Comparison of ENCODE assay signal across 20 cellular contexts in the genomic region with DNA sequence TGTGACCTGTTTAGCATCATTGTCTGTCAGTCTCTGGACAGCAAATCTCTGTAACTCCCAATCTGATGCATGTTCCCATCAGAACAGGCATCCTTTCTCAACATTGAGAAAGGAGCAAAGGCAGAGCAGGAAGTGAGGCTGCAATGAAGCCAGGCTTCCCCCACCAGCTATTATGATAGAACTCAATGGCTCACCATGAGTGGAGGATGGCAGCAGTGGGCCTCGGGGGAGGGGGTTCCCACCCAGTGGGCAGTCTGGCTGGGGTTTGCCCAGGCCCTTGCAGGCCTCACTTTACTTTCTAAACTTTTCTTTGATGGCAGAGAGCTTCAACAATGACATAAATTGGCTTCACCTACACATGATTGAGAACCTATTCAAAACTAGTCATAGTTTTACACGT.
A peak's percentile ranks its signal among the peaks of the same experiment; 100 is the strongest.
DNase-seq lines count a peak whose midpoint lies in the region; ATAC-seq and TF ChIP-seq lines count a peak whose summit lies in the region.
"Had no signal": no experiment of that assay in that cellular context is flagged by ENCODE, and none has a peak within 500 bp of the region (broad histone marks: within the 10 kb centered on the region; RNA-seq: fewer than 3 reads in every experiment).

No MANE protein-coding gene starts in this region.

- H3K4me3 ChIP-seq in OCI-LY1 (ENCODE audit: low read depth, low read length, poor library complexity, severe bottlenecking), result no peak overlapping the region
- H3K4me3 ChIP-seq: GM23248, HAP-1, K562 had no signal

- H3K9ac ChIP-seq in OCI-LY1 (ENCODE audit: low read length), result peak overlapping the region; percentile 48
- H3K9ac ChIP-seq: GM23248 had no signal

- peak overlapping the region; percentile 70 for H3K27ac Mint-ChIP-seq in activated T-cell treated with anti-CD3 and anti-CD28 coated beads, Interleukin-2, amount 50 U/mL, for 24 hours
- peak overlapping the region; percentile 20 for H3K27ac Mint-ChIP-seq in activated T-helper 1 cell treated with anti-CD3 and anti-CD28 coated beads, Interleukin-12 subunit alpha, Interleukin-12 subunit beta, Interleukin-2, Interleukin-4 antibody, amounts not matched to agents 30 ng/mL and 10 ng/mL and 1 ng/mL, durations not matched to agents 14 hours and 24 hours and 36 hours

- no peaks in the 10 kb centered on the region for H3K36me3 ChIP-seq in OCI-LY1 (ENCODE audit: insufficient read depth, low read length)
- H3K36me3 ChIP-seq: HAP-1 had no signal

- intact Hi-C loops in activated T-helper 1 cell treated with anti-CD3 and anti-CD28 coated beads, Interleukin-12 subunit alpha, Interleukin-12 subunit beta, Interleukin-2, Interleukin-4 antibody, amounts not matched to agents 30 ng/mL and 10 ng/mL and 1 ng/mL, durations not matched to agents 14 hours and 24 hours and 36 hours (cut with micrococcal nuclease), result loop anchor here (2.0 kb wide), 1 partner anchor 16 kb away; no protein-coding TSS in a partner anchor
- intact Hi-C loops in left colon (cut with DNase I, micrococcal nuclease), result no loop called here

- H3K4me1 Mint-ChIP-seq in activated T-cell treated with anti-CD3 and anti-CD28 coated beads, Interleukin-2, amount 50 U/mL, for 24 hours (ENCODE audit: low read depth), result peaks cover 66% of the 10 kb centered on the region
- H3K4me1 Mint-ChIP-seq in activated T-cell treated with anti-CD3 and anti-CD28 coated beads, Interleukin-2, amount 50 U/mL, for 4 hours (ENCODE audit: low read depth), result peaks cover 45% of the 10 kb centered on the region
- H3K4me1 Mint-ChIP-seq in activated T-helper 1 cell treated with anti-CD3 and anti-CD28 coated beads, Interleukin-12 subunit alpha, Interleukin-12 subunit beta, Interleukin-2, Interleukin-4 antibody, amounts not matched to agents 30 ng/mL and 10 ng/mL and 1 ng/mL, durations not matched to agents 14 hours and 24 hours and 36 hours (ENCODE audit: low read depth), result peaks cover 63% of the 10 kb centered on the region

- no peaks in the 10 kb centered on the region for H3K9me3 Mint-ChIP-seq in activated T-cell treated with anti-CD3 and anti-CD28 coated beads, Interleukin-2, amount 50 U/mL, for 24 hours
- no peaks in the 10 kb centered on the region for H3K9me3 Mint-ChIP-seq in activated T-cell treated with anti-CD3 and anti-CD28 coated beads, Interleukin-2, amount 50 U/mL, for 4 hours
- H3K9me3 Mint-ChIP-seq in activated T-helper 1 cell treated with anti-CD3 and anti-CD28 coated beads, Interleukin-12 subunit alpha, Interleukin-12 subunit beta, Interleukin-2, Interleukin-4 antibody, amounts not matched to agents 30 ng/mL and 10 ng/mL and 1 ng/mL, durations not matched to agents 14 hours and 24 hours and 36 hours, result no peaks in the 10 kb centered on the region

- no peaks in the 10 kb centered on the region for H3K9me3 ChIP-seq in OCI-LY1 (ENCODE audit: low read length)
- H3K9me3 ChIP-seq: HAP-1 had no signal

- H3K36me3 Mint-ChIP-seq in activated T-cell treated with anti-CD3 and anti-CD28 coated beads, Interleukin-2, amount 50 U/mL, for 24 hours (ENCODE audit: low read depth), result no peaks in the 10 kb centered on the region
- no peaks in the 10 kb centered on the region for H3K36me3 Mint-ChIP-seq in activated T-cell treated with anti-CD3 and anti-CD28 coated beads, Interleukin-2, amount 50 U/mL, for 4 hours (ENCODE audit: insufficient read depth)
- H3K36me3 Mint-ChIP-seq in activated T-helper 1 cell treated with anti-CD3 and anti-CD28 coated beads, Interleukin-12 subunit alpha, Interleukin-12 subunit beta, Interleukin-2, Interleukin-4 antibody, amounts not matched to agents 30 ng/mL and 10 ng/mL and 1 ng/mL, durations not matched to agents 14 hours and 24 hours and 36 hours (ENCODE audit: low read depth), result peaks cover 2% of the 10 kb centered on the region
- H3K36me3 Mint-ChIP-seq: CD4-positive, CD25-positive, alpha-beta regulatory T cell had no signal

- H3K27me3 ChIP-seq in OCI-LY1 (ENCODE audit: insufficient read depth, low read length), result no peaks in the 10 kb centered on the region

- H3K79me2 ChIP-seq in OCI-LY1 (ENCODE audit: insufficient read depth, low read length), result no peaks in the 10 kb centered on the region

- DNase-seq in activated T-cell treated with anti-CD3 and anti-CD28 coated beads, Interleukin-2, amount 50 U/mL, for 24 hours, result no peak
- no peak for DNase-seq in activated T-cell treated with anti-CD3 and anti-CD28 coated beads, Interleukin-2, amount 50 U/mL, for 4 hours
- no peak for DNase-seq in activated T-helper 1 cell treated with anti-CD3 and anti-CD28 coated beads, Interleukin-12 subunit alpha, Interleukin-12 subunit beta, Interleukin-2, Interleukin-4 antibody, amounts not matched to agents 30 ng/mL and 10 ng/mL and 1 ng/mL, durations not matched to agents 14 hours and 24 hours and 36 hours (ENCODE audit: low spot score)
- DNase-seq in left lobe of liver (ENCODE audit: low spot score) (peak; percentile 26), HuH-7 (ENCODE audit: low spot score) (no peak), left colon (no peak)
- DNase-seq: CD4-positive, CD25-positive, alpha-beta regulatory T cell; COR-L47; DND-41; GM23248; MM.1S; NCI-H1048; NCI-H1417 treated with DMSO at 0.1 percent for 48 hours; NCI-H187; NCI-H446; PC-3; Right ventricle myocardium superior had no signal

- TF ChIP-seq CTCF in OCI-LY1 (IDR thresholded peaks at IDR 0.05; ENCODE audit: low read length), result no peak

- no peak overlapping the region for H3K4me3 Mint-ChIP-seq in activated T-cell treated with anti-CD3 and anti-CD28 coated beads, Interleukin-2, amount 50 U/mL, for 24 hours
- H3K4me3 Mint-ChIP-seq in activated T-cell treated with anti-CD3 and anti-CD28 coated beads, Interleukin-2, amount 50 U/mL, for 4 hours, result no peak overlapping the region
- H3K4me3 Mint-ChIP-seq in activated T-helper 1 cell treated with anti-CD3 and anti-CD28 coated beads, Interleukin-12 subunit alpha, Interleukin-12 subunit beta, Interleukin-2, Interleukin-4 antibody, amounts not matched to agents 30 ng/mL and 10 ng/mL and 1 ng/mL, durations not matched to agents 14 hours and 24 hours and 36 hours, result no peak overlapping the region
- H3K4me3 Mint-ChIP-seq: CD4-positive, CD25-positive, alpha-beta regulatory T cell had no signal

- H2AFZ ChIP-seq in OCI-LY1 (ENCODE audit: low read length), result no peak overlapping the region
- H2AFZ ChIP-seq: GM23248 had no signal

- H3K27me3 Mint-ChIP-seq in activated T-cell treated with anti-CD3 and anti-CD28 coated beads, Interleukin-2, amount 50 U/mL, for 24 hours, result peaks cover 6% of the 10 kb centered on the region
- H3K27me3 Mint-ChIP-seq in activated T-cell treated with anti-CD3 and anti-CD28 coated beads, Interleukin-2, amount 50 U/mL, for 4 hours (ENCODE audit: low read depth), result no peaks in the 10 kb centered on the region
- H3K27me3 Mint-ChIP-seq in activated T-helper 1 cell treated with anti-CD3 and anti-CD28 coated beads, Interleukin-12 subunit alpha, Interleukin-12 subunit beta, Interleukin-2, Interleukin-4 antibody, amounts not matched to agents 30 ng/mL and 10 ng/mL and 1 ng/mL, durations not matched to agents 14 hours and 24 hours and 36 hours (ENCODE audit: insufficient read depth), result no peaks in the 10 kb centered on the region

- peak overlapping the region; percentile 91 for H3K27ac ChIP-seq in OCI-LY1 (ENCODE audit: low read depth, low read length, poor library complexity, severe bottlenecking)
- H3K27ac ChIP-seq: GM23248 had no signal

- peaks cover 48% of the 10 kb centered on the region for H3K4me1 ChIP-seq in OCI-LY1 (ENCODE audit: insufficient read depth, low read length, severe bottlenecking)
- H3K4me1 ChIP-seq: HAP-1 had no signal

- H3K9me2 ChIP-seq in OCI-LY1 (ENCODE audit: low read depth, low read length), result no peaks in the 10 kb centered on the region

- no peak for ATAC-seq in activated T-cell treated with anti-CD3 and anti-CD28 coated beads, Interleukin-2, amount 50 U/mL, for 4 hours
- ATAC-seq in left lobe of liver, result no peak
- ATAC-seq in left colon, result no peak
- ATAC-seq: K562, PC-3 had no signal

- no peaks in the 10 kb centered on the region for H4K20me1 ChIP-seq in OCI-LY1 (ENCODE audit: insufficient read depth, low read length)

- H3K4me2 ChIP-seq in OCI-LY1 (ENCODE audit: low read length), result 0 out of 2 replicates have a peak overlapping the region, but pooled peaks have one; percentile 27

- no peaks in the 10 kb centered on the region for H3F3A ChIP-seq in OCI-LY1 (ENCODE audit: insufficient read depth, low read length)
